ENCODE assay signal across 8 cellular contexts in genomic region chr2:45009928-45010705, GRCh38. TPM values are rescaled to one million over a fixed set of nuclear protein-coding genes. Genes with fewer than 3 reads are reported as not detected.
DNase-seq lines count a peak whose midpoint lies in the region; ATAC-seq and TF ChIP-seq lines count a peak whose summit lies in the region.

No MANE protein-coding gene starts in this region.

- DNase-seq in CD4-positive, alpha-beta memory T cell = no peak
- no peak for DNase-seq in Jurkat, Clone E6-1 (ENCODE audit: low read depth, low spot score)
- DNase-seq in body of pancreas (peak; percentile 60 to 73 (median 69)), iPS-NIHi11 (ENCODE audit: low spot score) (peak; percentile 63), T-helper 9 cell (no peak)
- DNase-seq in stimulated activated naive B cell treated with anti-CD40 and anti-IgM and Interleukin-4, amounts not matched to agents 10 μg/mL and 1 μg/mL and 100 μg/mL, for 72 hours = no peak
- DNase-seq in effector memory CD4-positive, alpha-beta T cell = no peak

- H3K27ac ChIP-seq in CD4-positive, alpha-beta memory T cell (ENCODE audit: low read depth, low read length) = no peak overlapping the region
- peak overlapping the region in 3 of 4 donors; percentile 75 to 81 (median 79) for H3K27ac ChIP-seq in body of pancreas
- H3K27ac ChIP-seq in effector memory CD4-positive, alpha-beta T cell (ENCODE audit: insufficient read depth, low read length, poor library complexity, severe bottlenecking) = no peak overlapping the region

- intact Hi-C loops in CD4-positive, alpha-beta memory T cell (cut with micrococcal nuclease) = no loop called here
- intact Hi-C loops in body of pancreas (cut with DNase I) = no loop called here

- ATAC-seq in body of pancreas (peak; percentile 32), GM21381 (IDR thresholded peaks at IDR 0.05; ENCODE audit: unreplicated experiment) (no peak)
- ATAC-seq in stimulated activated naive B cell treated with anti-CD40 and anti-IgM and Interleukin-4, amounts not matched to agents 10 μg/mL and 1 μg/mL and 100 μg/mL, for 72 hours (replicated peaks) = no peak

- peak overlapping the region in 5 of 8 donors; percentile 28 to 52 (median 39) for H3K4me3 Mint-ChIP-seq in CD4-positive, alpha-beta memory T cell
- H3K4me3 Mint-ChIP-seq in stimulated activated naive B cell treated with anti-CD40 and anti-IgM and Interleukin-4, amounts not matched to agents 10 μg/mL and 1 μg/mL and 100 μg/mL, for 72 hours = peak overlapping the region; percentile 84 to 88

- peaks cover 17% of the 10 kb centered on the region for H3K27me3 ChIP-seq in CD4-positive, alpha-beta memory T cell (ENCODE audit: insufficient read depth, low read length)
- H3K27me3 ChIP-seq in body of pancreas = peaks cover 0 to 19% of the 10 kb centered on the region in 2 donors
- peaks cover 62% of the 10 kb centered on the region for H3K27me3 ChIP-seq in effector memory CD4-positive, alpha-beta T cell (replicated peaks; ENCODE audit: control insufficient read depth, insufficient read depth, low read length, poor library complexity, severe bottlenecking)

- H3K27me3 Mint-ChIP-seq in CD4-positive, alpha-beta memory T cell = peaks cover 55 to 60% of the 10 kb centered on the region in 2 donors
- H3K27me3 Mint-ChIP-seq in stimulated activated naive B cell treated with anti-CD40 and anti-IgM and Interleukin-4, amounts not matched to agents 10 μg/mL and 1 μg/mL and 100 μg/mL, for 72 hours = peaks cover 76 to 93% of the 10 kb centered on the region in 2 donors

- no peaks in the 10 kb centered on the region for H3K9me3 Mint-ChIP-seq in CD4-positive, alpha-beta memory T cell
- H3K9me3 Mint-ChIP-seq in stimulated activated naive B cell treated with anti-CD40 and anti-IgM and Interleukin-4, amounts not matched to agents 10 μg/mL and 1 μg/mL and 100 μg/mL, for 72 hours = no peaks in the 10 kb centered on the region

- no peak overlapping the region for H3K4me3 ChIP-seq in CD4-positive, alpha-beta memory T cell (ENCODE audit: low read length in 2 of 2)
- H3K4me3 ChIP-seq in Jurkat, Clone E6-1 (ENCODE audit: low read length) = peak overlapping the region; percentile 27
- H3K4me3 ChIP-seq in body of pancreas = peak overlapping the region; percentile 2 to 6
- no peak overlapping the region for H3K4me3 ChIP-seq in effector memory CD4-positive, alpha-beta T cell (ENCODE audit: insufficient read depth, low read depth, low read length, poor library complexity, severe bottlenecking)

- TF ChIP-seq CTCF in body of pancreas (IDR thresholded peaks at IDR 0.05) = no peak

- CTCF ChIA-PET in CD4-positive, alpha-beta memory T cell (lab: Charles Lee; ENCODE audit: partially characterized antibody) = no interaction called here

- POLR2A ChIA-PET in CD4-positive, alpha-beta memory T cell (lab: Charles Lee; ENCODE audit: partially characterized antibody) = no interaction called here

- no peak overlapping the region for H3K27ac Mint-ChIP-seq in CD4-positive, alpha-beta memory T cell
- H3K27ac Mint-ChIP-seq in stimulated activated naive B cell treated with anti-CD40 and anti-IgM and Interleukin-4, amounts not matched to agents 10 μg/mL and 1 μg/mL and 100 μg/mL, for 72 hours = peak overlapping the region; percentile 75

- H3K9me3 ChIP-seq in CD4-positive, alpha-beta memory T cell (ENCODE audit: control insufficient read depth in 1 of 2, low read length in 2 of 2) = no peaks in the 10 kb centered on the region
- no peaks in the 10 kb centered on the region for H3K9me3 ChIP-seq in body of pancreas
- H3K9me3 ChIP-seq in effector memory CD4-positive, alpha-beta T cell (ENCODE audit: control insufficient read depth, low read length) = no peaks in the 10 kb centered on the region

- peaks cover 9 to 50% (median 30%) of the 10 kb centered on the region in 4 donors for H3K4me1 Mint-ChIP-seq in CD4-positive, alpha-beta memory T cell
- H3K4me1 Mint-ChIP-seq in stimulated activated naive B cell treated with anti-CD40 and anti-IgM and Interleukin-4, amounts not matched to agents 10 μg/mL and 1 μg/mL and 100 μg/mL, for 72 hours = peaks cover 38 to 75% of the 10 kb centered on the region in 2 donors

- WGBS in body of pancreas, 2 donors = 1 to 3% methylated on average over 13 to 56 of the region's 56 CpGs

- no peaks in the 10 kb centered on the region for H3K36me3 ChIP-seq in CD4-positive, alpha-beta memory T cell (ENCODE audit: insufficient read depth, low read length)
- no peaks in the 10 kb centered on the region for H3K36me3 ChIP-seq in body of pancreas (replicated peaks in 1 of 2; ENCODE audit: insufficient read depth in 1 of 2, low read depth in 2 of 2)
- no peaks in the 10 kb centered on the region for H3K36me3 ChIP-seq in effector memory CD4-positive, alpha-beta T cell (ENCODE audit: control insufficient read depth, insufficient read depth, low read length)

- peak in 1 of 3 donors; percentile 35 for TF ChIP-seq POLR2A in body of pancreas (IDR thresholded peaks at IDR 0.05)

- peaks cover 0 to 4% of the 10 kb centered on the region in 2 donors for H3K36me3 Mint-ChIP-seq in CD4-positive, alpha-beta memory T cell
- H3K36me3 Mint-ChIP-seq in stimulated activated naive B cell treated with anti-CD40 and anti-IgM and Interleukin-4, amounts not matched to agents 10 μg/mL and 1 μg/mL and 100 μg/mL, for 72 hours = no peaks in the 10 kb centered on the region

- H3K4me1 ChIP-seq in CD4-positive, alpha-beta memory T cell (ENCODE audit: insufficient read depth, low read length) = no peaks in the 10 kb centered on the region
- H3K4me1 ChIP-seq in body of pancreas = peaks cover 62% of the 10 kb centered on the region
- peaks cover 23% of the 10 kb centered on the region for H3K4me1 ChIP-seq in effector memory CD4-positive, alpha-beta T cell (ENCODE audit: control insufficient read depth, insufficient read depth, low read length, poor library complexity, severe bottlenecking)

RNA-seq across cellular contexts. Expression of gene SIX2, which starts 0.9 kb away (rescaled TPM):
- not detected for total RNA-seq in CD4-positive, alpha-beta memory T cell
- not detected for polyA plus RNA-seq in CD4-positive, alpha-beta memory T cell
- polyA plus RNA-seq in Jurkat, Clone E6-1 (2012; ENCODE audit: insufficient read depth, insufficient read length) = not detected
- total RNA-seq in body of pancreas = 1 to 10 TPM; 2.3 to 5.2 TPM

Comparison
In these comparisons a context has a peak if more than half of its experiments do, and no peak if none do; other contexts are left out.
1. DNase-seq: peak in body of pancreas (4 of 4) and iPS-NIHi11 (single experiment); none in CD4-positive, alpha-beta memory T cell (0 of 5), Jurkat, Clone E6-1 (single experiment), stimulated activated naive B cell treated with anti-CD40 and anti-IgM and Interleukin-4, amounts not matched to agents 10 μg/mL and 1 μg/mL and 100 μg/mL, for 72 hours (single experiment), T-helper 9 cell (single experiment) and effector memory CD4-positive, alpha-beta T cell (0 of 3).
2. H3K27ac ChIP-seq: peak in body of pancreas (3 of 4); none in CD4-positive, alpha-beta memory T cell (single experiment) and effector memory CD4-positive, alpha-beta T cell (single experiment).
3. H3K4me3 ChIP-seq: peak in Jurkat, Clone E6-1 (single experiment) and body of pancreas (2 of 2); none in CD4-positive, alpha-beta memory T cell (0 of 2) and effector memory CD4-positive, alpha-beta T cell (single experiment).